Comparison of ENCODE assay signal across 13 cellular contexts in genomic region chr4:183130328-183131155, GRCh38. TPM values are rescaled to one million over a fixed set of nuclear protein-coding genes. Genes with fewer than 3 reads are reported as not detected.
DNase-seq lines count a peak whose midpoint lies in the region; ATAC-seq and TF ChIP-seq lines count a peak whose summit lies in the region.
"Had no signal": no experiment of that assay in that cellular context is flagged by ENCODE, and none has a peak within 500 bp of the region (broad histone marks: within the 10 kb centered on the region; RNA-seq: fewer than 3 reads in every experiment).

No MANE protein-coding gene starts in this region.

- TF ChIP-seq POLR2A in testis (IDR thresholded peaks at IDR 0.05), result no peak

- intact Hi-C loops in Right ventricle myocardium superior (cut with DNase I), result no loop called here
- intact Hi-C loops in testis (cut with DNase I; ENCODE audit: low total_unique reads), result no loop called here

- CTCF ChIA-PET in activated CD8-positive, alpha-beta memory T cell treated with anti-CD3 and anti-CD28 coated beads, Interleukin-2, amount 10 ng/mL, durations not matched to agents 7 days and 5 days (lab: Charles Lee), result no interaction called here

- no peaks in the 10 kb centered on the region for H3K27me3 ChIP-seq in testis
- H3K27me3 ChIP-seq: upper lobe of left lung had no signal

- DNase-seq in NCI-H510A treated with DMSO at 0.1 percent for 48 hours (lab: John Stamatoyannopoulos, UW) (peak; percentile 51), NCI-H510A (lab: John Stamatoyannopoulos, UW) (no peak), SHP77 treated with DMSO at 0.1 percent for 48 hours (lab: John Stamatoyannopoulos, UW) (peak; percentile 21), Right ventricle myocardium superior (peak; percentile 72), testis (peak; percentile 57), GM19240 (ENCODE audit: insufficient read length, low spot score) (no peak)
- DNase-seq in activated CD8-positive, alpha-beta memory T cell treated with anti-CD3 and anti-CD28 coated beads, Interleukin-2, amount 10 ng/mL, durations not matched to agents 7 days and 5 days, result no peak
- DNase-seq: 8988T; activated B cell treated with CpG ODN at 0.5 μM for 24 hours; activated naive CD4-positive, alpha-beta T cell treated with anti-CD3 and anti-CD28 coated beads, Interleukin-2, amount 50 U/mL, for 16 hours; stimulated activated CD4-positive, alpha-beta T cell treated with anti-CD3 and anti-CD28 coated beads, Interleukin-4, amount 100 ng/mL, for 4 hours had no signal

- H3K27ac ChIP-seq in testis, result no peak overlapping the region
- H3K27ac ChIP-seq: upper lobe of left lung had no signal

- no peaks in the 10 kb centered on the region for H3K9me3 ChIP-seq in testis
- H3K9me3 ChIP-seq: upper lobe of left lung had no signal

- peaks cover 6% of the 10 kb centered on the region for H3K4me1 ChIP-seq in testis

- H3K36me3 Mint-ChIP-seq in activated CD8-positive, alpha-beta memory T cell treated with anti-CD3 and anti-CD28 coated beads, Interleukin-2, amount 10 ng/mL, durations not matched to agents 7 days and 5 days, result no peaks in the 10 kb centered on the region

- H3K4me3 ChIP-seq in testis, result no peak overlapping the region
- H3K4me3 ChIP-seq: upper lobe of left lung had no signal

- ATAC-seq in Right ventricle myocardium superior (ENCODE audit: poor library complexity), result peak; percentile 82
- ATAC-seq in GM18907 (IDR thresholded peaks at IDR 0.05; ENCODE audit: unreplicated experiment), result no peak
- ATAC-seq in activated CD8-positive, alpha-beta memory T cell treated with anti-CD3 and anti-CD28 coated beads, Interleukin-2, amount 10 ng/mL, durations not matched to agents 7 days and 5 days, result no peak

- peaks cover 12% of the 10 kb centered on the region for H3K27me3 Mint-ChIP-seq in activated CD8-positive, alpha-beta memory T cell treated with anti-CD3 and anti-CD28 coated beads, Interleukin-2, amount 10 ng/mL, durations not matched to agents 7 days and 5 days

- H3K4me3 Mint-ChIP-seq in activated CD8-positive, alpha-beta memory T cell treated with anti-CD3 and anti-CD28 coated beads, Interleukin-2, amount 10 ng/mL, durations not matched to agents 7 days and 5 days, result no peak overlapping the region
- H3K4me3 Mint-ChIP-seq: activated B cell treated with CpG ODN at 0.5 μM for 24 hours had no signal

- H3K27ac Mint-ChIP-seq in activated CD8-positive, alpha-beta memory T cell treated with anti-CD3 and anti-CD28 coated beads, Interleukin-2, amount 10 ng/mL, durations not matched to agents 7 days and 5 days, result no peak overlapping the region
- H3K27ac Mint-ChIP-seq: activated B cell treated with CpG ODN at 0.5 μM for 24 hours had no signal

- 68 to 75% methylated on average over 7 of the region's 7 CpGs for WGBS in testis, 2 donors

- H3K36me3 ChIP-seq in testis (ENCODE audit: low read depth, missing control alignments), result no peaks in the 10 kb centered on the region
- H3K36me3 ChIP-seq: upper lobe of left lung had no signal

- H3K9me3 Mint-ChIP-seq in activated CD8-positive, alpha-beta memory T cell treated with anti-CD3 and anti-CD28 coated beads, Interleukin-2, amount 10 ng/mL, durations not matched to agents 7 days and 5 days (ENCODE audit: low read depth), result no peaks in the 10 kb centered on the region
- H3K9me3 Mint-ChIP-seq: activated B cell treated with CpG ODN at 0.5 μM for 24 hours had no signal

- TF ChIP-seq CTCF in testis (IDR thresholded peaks at IDR 0.05), result no peak

- H3K4me1 Mint-ChIP-seq in activated CD8-positive, alpha-beta memory T cell treated with anti-CD3 and anti-CD28 coated beads, Interleukin-2, amount 10 ng/mL, durations not matched to agents 7 days and 5 days, result no peaks in the 10 kb centered on the region
- H3K4me1 Mint-ChIP-seq: activated B cell treated with CpG ODN at 0.5 μM for 24 hours had no signal

RNA-seq across cellular contexts. Expression of gene WWC2, which starts 31.5 kb away (rescaled TPM):
- total RNA-seq in Right ventricle myocardium superior (34.4 TPM), testis (10 to 100 TPM; 64.2 to 76.7 TPM)
- 34.4 TPM for polyA plus RNA-seq in testis (ENCODE audit: insufficient read depth, low read depth, low replicate concordance)
- total RNA-seq in activated CD8-positive, alpha-beta memory T cell treated with anti-CD3 and anti-CD28 coated beads, Interleukin-2, amount 10 ng/mL, durations not matched to agents 7 days and 5 days, result under 1 TPM; 0.05 to 0.20 TPM

Comparison
In these comparisons a context has a peak if more than half of its experiments do, and no peak if none do; other contexts are left out.
1. DNase-seq: peak in NCI-H510A treated with DMSO at 0.1 percent for 48 hours (single experiment), SHP77 treated with DMSO at 0.1 percent for 48 hours (single experiment), Right ventricle myocardium superior (single experiment) and testis (single experiment); none in NCI-H510A (single experiment), GM19240 (single experiment) and activated CD8-positive, alpha-beta memory T cell treated with anti-CD3 and anti-CD28 coated beads, Interleukin-2, amount 10 ng/mL, durations not matched to agents 7 days and 5 days (single experiment).
2. RNA of gene WWC2, which starts 31.5 kb away (total RNA-seq): 64.2 to 76.7 TPM in testis and 34.4 TPM in Right ventricle myocardium superior (single experiment); 0.05 to 0.20 TPM in activated CD8-positive, alpha-beta memory T cell treated with anti-CD3 and anti-CD28 coated beads, Interleukin-2, amount 10 ng/mL, durations not matched to agents 7 days and 5 days; every median in the first group is over 10 times any median in the second.